9 cellular contexts compared by ENCODE assay signal in genomic region chr5:40406426-40407211, GRCh38.
DNase-seq lines count a peak whose midpoint lies in the region; ATAC-seq and TF ChIP-seq lines count a peak whose summit lies in the region.
"Had no signal": no experiment of that assay in that cellular context is flagged by ENCODE, and none has a peak within 500 bp of the region (broad histone marks: within the 10 kb centered on the region; RNA-seq: fewer than 3 reads in every experiment).

No MANE protein-coding gene starts in this region.

- H3K4me3 Mint-ChIP-seq in immature natural killer cell = peak overlapping the region; percentile 14 to 76 (median 64)

- H3K4me1 ChIP-seq in urinary bladder (ENCODE audit: insufficient read depth) (peaks cover 2% of the 10 kb centered on the region), tibial artery (peaks cover 0 to 14% (median 8%) of the 10 kb centered on the region in 4 donors)

- no peaks in the 10 kb centered on the region for H3K9me3 ChIP-seq in tibial artery

- no peaks in the 10 kb centered on the region for H3K9me3 Mint-ChIP-seq in immature natural killer cell

- peaks cover 88 to 98% of the 10 kb centered on the region in 2 donors for H3K4me1 Mint-ChIP-seq in immature natural killer cell

- ATAC-seq in GM21367 (IDR thresholded peaks at IDR 0.05; ENCODE audit: unreplicated experiment) = no peak

- H3K27ac ChIP-seq in urinary bladder (ENCODE audit: low read depth) = peak overlapping the region; percentile 33
- H3K27ac ChIP-seq in tibial artery = no peak overlapping the region

- peak; percentile 24 for DNase-seq in stimulated activated CD4-positive, alpha-beta T cell treated with anti-CD3 and anti-CD28 coated beads, Interleukin-1b, Interleukin-23, amount 100 ng/mL, for 48 hours
- DNase-seq in stimulated activated CD4-positive, alpha-beta T cell treated with anti-CD3 and anti-CD28 coated beads, Interleukin-2, amount 100 ng/mL, for 24 hours = no peak
- DNase-seq in RPMI7951 (ENCODE audit: low read depth) = peak; percentile 36
- peak in 2 of 3 donors; percentile 44 to 53 for DNase-seq in immature natural killer cell
- DNase-seq in amygdala (lab: John Stamatoyannopoulos, UW) = no peak
- DNase-seq in tibial artery = no peak
- DNase-seq: hypothalamus had no signal

- H3K27me3 Mint-ChIP-seq in immature natural killer cell (ENCODE audit: low read depth in 3 of 3) = peaks cover 6 to 23% (median 20%) of the 10 kb centered on the region in 3 donors

- intact Hi-C loops in tibial artery (cut with DNase I; ENCODE audit: low total_unique reads) = no loop called here

- no peaks in the 10 kb centered on the region for H3K27me3 ChIP-seq in tibial artery

- H3K36me3 Mint-ChIP-seq in immature natural killer cell = peaks cover 4 to 10% (median 5%) of the 10 kb centered on the region in 3 donors

- H3K4me3 ChIP-seq in urinary bladder (ENCODE audit: low read depth, low read length) (no peak overlapping the region), tibial artery (no peak overlapping the region)

- H3K36me3 ChIP-seq in urinary bladder (ENCODE audit: insufficient read depth) = no peaks in the 10 kb centered on the region
- H3K36me3 ChIP-seq in tibial artery = no peaks in the 10 kb centered on the region

- 40% methylated on average over 8 of the region's 8 CpGs for WGBS in urinary bladder

- peak overlapping the region; percentile 93 to 99 (median 96) for H3K27ac Mint-ChIP-seq in immature natural killer cell

- no peak for TF ChIP-seq CTCF in tibial artery (IDR thresholded peaks at IDR 0.05)

Comparison
In these comparisons a context has a peak if more than half of its experiments do, and no peak if none do; other contexts are left out.
1. DNase-seq: peak in stimulated activated CD4-positive, alpha-beta T cell treated with anti-CD3 and anti-CD28 coated beads, Interleukin-1b, Interleukin-23, amount 100 ng/mL, for 48 hours (single experiment), RPMI7951 (single experiment) and immature natural killer cell (2 of 3); none in stimulated activated CD4-positive, alpha-beta T cell treated with anti-CD3 and anti-CD28 coated beads, Interleukin-2, amount 100 ng/mL, for 24 hours (0 of 2), amygdala (0 of 56) and tibial artery (0 of 2).